8 cellular contexts compared by ENCODE assay signal in the genomic region with DNA sequence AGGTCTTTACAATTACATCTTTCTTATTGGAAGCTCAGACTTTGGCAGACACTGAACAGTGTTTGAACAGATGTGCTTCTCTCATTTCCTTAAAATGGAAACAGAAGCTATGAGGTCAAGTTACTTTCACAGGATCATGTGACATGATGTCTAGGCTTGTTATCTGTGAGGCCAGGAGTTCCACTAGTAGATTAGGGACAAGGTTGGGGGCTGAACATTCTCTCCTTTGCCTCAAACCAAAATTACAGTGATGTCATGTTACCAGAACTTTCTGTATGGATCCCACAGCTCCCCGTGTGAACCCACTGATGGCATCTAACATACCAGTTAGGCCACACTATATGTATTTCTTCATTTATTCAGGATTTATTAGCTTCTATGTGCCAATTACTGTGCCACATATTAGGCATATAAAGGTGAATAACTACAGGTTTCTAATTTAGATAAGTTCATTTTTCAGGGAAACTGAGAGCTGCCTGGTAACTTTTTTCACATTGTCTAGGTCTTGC. TPM values are rescaled to one million over a fixed set of nuclear protein-coding genes. Genes with fewer than 3 reads are reported as not detected.
A peak's percentile ranks its signal among the peaks of the same experiment; 100 is the strongest.
DNase-seq lines count a peak whose midpoint lies in the region; ATAC-seq, FAIRE-seq and TF ChIP-seq lines count a peak whose summit lies in the region.

No MANE protein-coding gene starts in this region.

- TF ChIP-seq POLR2A in GM12891 (IDR thresholded peaks at IDR 0.05; ENCODE audit: low read depth, low read length): no peak
- TF ChIP-seq POLR2A in IMR-90 (IDR thresholded peaks at IDR 0.05; ENCODE audit: low read depth, low read length): no peak

- no peak overlapping the region for H3K18ac ChIP-seq in IMR-90 (ENCODE audit: low read depth, low read length)

- FAIRE-seq in GM12891 (lab: Jason Lieb, UNC): peak; percentile 93
- no peak for FAIRE-seq in small intestine (lab: Jason Lieb, UNC)

- no peak overlapping the region for H2BK120ac ChIP-seq in IMR-90 (ENCODE audit: low read depth, low read length)

- no peak overlapping the region for H2BK20ac ChIP-seq in IMR-90 (ENCODE audit: low read depth, low read length)

- no peaks in the 10 kb centered on the region for H3K4me1 ChIP-seq in IMR-90 (ENCODE audit: control insufficient read depth, insufficient read depth, low read length)
- H3K4me1 ChIP-seq in small intestine (ENCODE audit: control insufficient read depth in 2 of 2, insufficient read depth in 1 of 2, low read depth in 1 of 2, low read length in 1 of 2): no peaks in the 10 kb centered on the region

- H3K4me2 ChIP-seq in IMR-90 (ENCODE audit: low read depth, low read length): no peak overlapping the region

- H3K36me3 ChIP-seq in IMR-90 (ENCODE audit: control insufficient read depth, insufficient read depth, low read length) (no peaks in the 10 kb centered on the region), brain microvascular endothelial cell (replicated peaks) (no peaks in the 10 kb centered on the region), small intestine (ENCODE audit: control insufficient read depth in 2 of 2, insufficient read depth in 2 of 2, low read length in 2 of 2) (no peaks in the 10 kb centered on the region)

- H2BK15ac ChIP-seq in IMR-90 (ENCODE audit: low read depth, low read length): no peak overlapping the region

- no peak overlapping the region for H3K4ac ChIP-seq in IMR-90 (ENCODE audit: low read depth, low read length)

- H3K9me1 ChIP-seq in IMR-90 (ENCODE audit: insufficient read depth, low read length): no peaks in the 10 kb centered on the region

- no peak overlapping the region for H3K56ac ChIP-seq in IMR-90 (ENCODE audit: extremely low read depth, insufficient read depth, low read length)

- no peak overlapping the region for H2BK5ac ChIP-seq in IMR-90 (ENCODE audit: low read depth, low read length, poor library complexity, severe bottlenecking)

- dilution Hi-C loops in IMR-90 (cut with HindIII; ENCODE audit: low sequenced_read_pairs, unreplicated experiment): no loop called here

- no peak overlapping the region for H2AK9ac ChIP-seq in IMR-90 (replicated peaks; ENCODE audit: low read depth, low read length, poor library complexity)

- no TSS peak for BruUV-seq in IMR-90 (replicated peaks; lab: Mats Ljungman, UMichigan)

- no peak overlapping the region for H4K5ac ChIP-seq in IMR-90 (ENCODE audit: low read depth, low read length)

- H3K27ac ChIP-seq in IMR-90 (ENCODE audit: insufficient read depth, low read length) (no peak overlapping the region), brain microvascular endothelial cell (no peak overlapping the region), small intestine (ENCODE audit: low read depth in 1 of 2, low read length in 1 of 2) (no peak overlapping the region)

- CTCF ChIA-PET in IMR-90 (lab: Yijun Ruan, JAX): interaction anchor here (1.0 to 1.4 kb wide), 2 partner anchors 391 to 456 kb away, joined by 3 to 5 read pairs; no protein-coding TSS in a partner anchor

- intact Hi-C loops in IMR-90 (cut with micrococcal nuclease): no loop called here

- no peak for TF ChIP-seq CTCF in IMR-90 (conservative IDR thresholded peaks at IDR 0.05; ENCODE audit: low read depth, low read length)
- no peak for TF ChIP-seq CTCF in brain microvascular endothelial cell (IDR thresholded peaks at IDR 0.05; ENCODE audit: low read depth, low read length, missing control alignments)

- H3K14ac ChIP-seq in IMR-90 (replicated peaks; ENCODE audit: low read depth, low read length): no peak overlapping the region

- peak; percentile 100 for ATAC-seq in GM21619 (IDR thresholded peaks at IDR 0.05; ENCODE audit: unreplicated experiment)
- no peak; the same call in 1 of the 2 replicates for ATAC-seq in IMR-90 (ENCODE audit: low read depth)

- in situ Hi-C loops in IMR-90 (cut with MboI; ENCODE audit: low sequenced_read_pairs): loop anchor here (25.0 kb wide), 1 partner anchor 729 kb away; no protein-coding TSS in a partner anchor
- in situ Hi-C loops in brain microvascular endothelial cell (cut with HindIII; ENCODE audit: low pct_ligation_motif_present, low sequenced_read_pairs): loop anchor here (25.0 kb wide), 1 partner anchor 204 kb away; no protein-coding TSS in a partner anchor

- no peak overlapping the region for H3K23ac ChIP-seq in IMR-90 (ENCODE audit: low read depth, low read length)

- H3K4me3 ChIP-seq in IMR-90 (ENCODE audit: insufficient read depth, low read depth, low read length) (no peak overlapping the region), brain microvascular endothelial cell (ENCODE audit: low read depth, low read length) (no peak overlapping the region), small intestine (ENCODE audit: low read depth in 1 of 2, low read length in 2 of 2) (no peak overlapping the region)

- no peak overlapping the region for H2AK5ac ChIP-seq in IMR-90 (ENCODE audit: low read depth, low read length)

- POLR2A ChIA-PET in IMR-90 (lab: Charles Lee; ENCODE audit: unreplicated experiment): no interaction called here

- no peak for DNase-seq in GM12891 (ENCODE audit: insufficient read length, low spot score)
- DNase-seq in IMR-90: peak; percentile 31
- DNase-seq in brain microvascular endothelial cell: peak; percentile 12
- no peak for DNase-seq in small intestine
- DNase-seq in foreskin melanocyte: no peak
- no peak for DNase-seq in NCI-H2196 treated with DMSO at 0.1 percent for 48 hours (lab: John Stamatoyannopoulos, UW; ENCODE audit: unreplicated experiment)
- no peak for DNase-seq in activated T-cell treated with anti-CD3 and anti-CD28 coated beads for 4 hours

- H4K20me1 ChIP-seq in IMR-90 (ENCODE audit: insufficient read depth, low read length): no peaks in the 10 kb centered on the region

- no peaks in the 10 kb centered on the region for H3K9me3 ChIP-seq in IMR-90 (ENCODE audit: control insufficient read depth, insufficient read depth, low read length)
- no peaks in the 10 kb centered on the region for H3K9me3 ChIP-seq in small intestine (ENCODE audit: control insufficient read depth, low read depth)

- TF ChIP-seq RAD21 in IMR-90 (IDR thresholded peaks at IDR 0.05; ENCODE audit: low read length): no peak

- H2AFZ ChIP-seq in IMR-90 (replicated peaks; ENCODE audit: low read length, poor library complexity): no peak overlapping the region

- no peaks in the 10 kb centered on the region for H3K79me1 ChIP-seq in IMR-90 (ENCODE audit: low read depth in 1 of 2, low read length in 2 of 2)

- no peak overlapping the region for H4K91ac ChIP-seq in IMR-90 (ENCODE audit: insufficient read depth, low read depth, low read length)

- H4K8ac ChIP-seq in IMR-90 (ENCODE audit: low read depth in 2 of 2, low read length in 2 of 2): no peak overlapping the region

- no peaks in the 10 kb centered on the region for H3K27me3 ChIP-seq in IMR-90 (ENCODE audit: control insufficient read depth, insufficient read depth, low read length)
- H3K27me3 ChIP-seq in brain microvascular endothelial cell (replicated peaks): no peaks in the 10 kb centered on the region
- H3K27me3 ChIP-seq in small intestine (ENCODE audit: control insufficient read depth in 2 of 2, insufficient read depth in 2 of 2, low read length in 2 of 2): no peaks in the 10 kb centered on the region

- H3K9ac ChIP-seq in IMR-90 (ENCODE audit: low read depth, low read length): no peak overlapping the region

- WGBS in IMR-90 (ENCODE audit: extremely low coverage in 2 of 2, insufficient read length in 1 of 2), 2 experiments: no CpG with 5 or more reads among the region's 1 CpG
- 79 to 94% (median 91%) methylated on average over 1 of the region's 1 CpG for WGBS in small intestine, 3 donors

TF ChIP-seq in GM12891, 5 proteins besides CTCF, POLR2A, EP300 and RAD21:
- TF ChIP-seq SPI1 (IDR thresholded peaks at IDR 0.05; ENCODE audit: low read depth, low read length) (peak; percentile 88), PAX5 (IDR thresholded peaks at IDR 0.05; ENCODE audit: insufficient read depth, low read length, severe bottlenecking) (no peak)
TF ChIP-seq in GM12891: peak in this region for 1.

TF ChIP-seq in IMR-90, 13 proteins besides CTCF, POLR2A, EP300 and RAD21 (continues in another document):
- TF ChIP-seq RFX5 (IDR thresholded peaks at IDR 0.05; ENCODE audit: low read depth, low read length) (no peak), SMC3 (IDR thresholded peaks at IDR 0.05; ENCODE audit: low read depth, low read length) (no peak), CEBPB (IDR thresholded peaks at IDR 0.05; ENCODE audit: low read depth, low read length) (no peak), MAZ (IDR thresholded peaks at IDR 0.05; ENCODE audit: borderline replicate concordance, low read depth, low read length) (no peak), USF2 (IDR thresholded peaks at IDR 0.05; ENCODE audit: low read depth, low read length) (no peak), ELK1 (IDR thresholded peaks at IDR 0.05; ENCODE audit: borderline replicate concordance, low read depth, low read length) (no peak), RCOR1 (IDR thresholded peaks at IDR 0.05; ENCODE audit: insufficient replicate concordance, low read length) (no peak)

RNA-seq across cellular contexts. Expression of gene DYNLT5, which starts 6.0 kb away (rescaled TPM):
- 0.15 TPM for polyA plus RNA-seq in GM12891 (2012; ENCODE audit: low read depth, missing spikeins)
- total RNA-seq in IMR-90 (2012; rRNA removed): 0.18 and 0.28 TPM in 2 replicates
- polyA plus RNA-seq in IMR-90 (2012; rRNA removed) (0.09 and 0.12 TPM in 2 replicates), small intestine (under 1 TPM in 1 of 3 donors, not detected in 2; 0.39 TPM)
- polyA plus RNA-seq in IMR-90 (2012; cell fraction: cytosol; rRNA removed): 0.04 TPM in 1 of 2 replicates, not detected in the other
- 0.16 TPM in 1 of 2 replicates, not detected in the other for polyA plus RNA-seq in IMR-90 (2012; cell fraction: nucleus; rRNA removed; ENCODE audit: low replicate concordance)

RNA-seq across cellular contexts. Expression of gene INSL5, which starts 42.8 kb away (rescaled TPM):
- not detected for polyA plus RNA-seq in GM12891 (2012; ENCODE audit: low read depth, missing spikeins)
- not detected in 2 replicates for total RNA-seq in IMR-90 (2012; rRNA removed)
- polyA plus RNA-seq in IMR-90 (2012; rRNA removed): not detected in 2 replicates
- polyA plus RNA-seq in IMR-90 (2012; cell fraction: cytosol; rRNA removed): not detected in 2 replicates
- polyA plus RNA-seq in IMR-90 (2012; cell fraction: nucleus; rRNA removed; ENCODE audit: low replicate concordance): not detected in 2 replicates
- not detected for polyA plus RNA-seq in small intestine

Comparison
In these comparisons a context has a peak if more than half of its experiments do, and no peak if none do; other contexts are left out.
1. DNase-seq: peak in IMR-90 (single experiment) and brain microvascular endothelial cell (single experiment); none in GM12891 (single experiment), small intestine (single experiment), foreskin melanocyte (single experiment), NCI-H2196 treated with DMSO at 0.1 percent for 48 hours (single experiment) and activated T-cell treated with anti-CD3 and anti-CD28 coated beads for 4 hours (single experiment).